ENCODE assay signal across 9 cellular contexts in genomic region chr12:123270380-123271181, GRCh38. TPM values are rescaled to one million over a fixed set of nuclear protein-coding genes. Genes with fewer than 3 reads are reported as not detected.
DNase-seq lines count a peak whose midpoint lies in the region; ATAC-seq, FAIRE-seq and TF ChIP-seq lines count a peak whose summit lies in the region.
"Had no signal": no experiment of that assay in that cellular context is flagged by ENCODE, and none has a peak within 500 bp of the region (broad histone marks: within the 10 kb centered on the region; RNA-seq: fewer than 3 reads in every experiment).

No MANE protein-coding gene starts in this region.

- peak overlapping the region; percentile 44 for H3K9ac ChIP-seq in SU-DHL-6 (ENCODE audit: low read length)
- H3K9ac ChIP-seq in endothelial cell of umbilical vein (replicated peaks; ENCODE audit: extremely low read depth, insufficient read depth, low read length) = peak overlapping the region; percentile 93

- H3K79me2 ChIP-seq in SU-DHL-6 (ENCODE audit: insufficient read depth, low read length) (no peaks in the 10 kb centered on the region), endothelial cell of umbilical vein (ENCODE audit: control insufficient read depth, insufficient read depth, low read length) (peaks cover 50% of the 10 kb centered on the region)

- peaks cover 26% of the 10 kb centered on the region for H3K4me1 ChIP-seq in endothelial cell of umbilical vein (ENCODE audit: control insufficient read depth, extremely low read depth, insufficient read depth, low read length)
- peaks cover 0 to 36% of the 10 kb centered on the region in 2 donors for H3K4me1 ChIP-seq in muscle layer of duodenum (ENCODE audit: control insufficient read depth in 1 of 2, insufficient read depth in 2 of 2, low read length in 2 of 2)

- peak; percentile 12 for ATAC-seq in HG02678 (IDR thresholded peaks at IDR 0.05; ENCODE audit: unreplicated experiment)

- H3K9me3 ChIP-seq in SU-DHL-6 (ENCODE audit: insufficient read depth, low read length) = no peaks in the 10 kb centered on the region
- H3K9me3 ChIP-seq in endothelial cell of umbilical vein (replicated peaks; ENCODE audit: control insufficient read depth, insufficient read depth, low read length) = no peaks in the 10 kb centered on the region
- H3K9me3 ChIP-seq in muscle layer of duodenum (ENCODE audit: control insufficient read depth in 1 of 2, low read length in 2 of 2) = no peaks in the 10 kb centered on the region

- no peak for FAIRE-seq in endothelial cell of umbilical vein (lab: Jason Lieb, UNC)
- FAIRE-seq: G401.6 had no signal

- peak overlapping the region; percentile 55 for H3K4me2 ChIP-seq in SU-DHL-6 (ENCODE audit: low read depth, low read length, poor library complexity, severe bottlenecking)
- peak overlapping the region; percentile 96 for H3K4me2 ChIP-seq in endothelial cell of umbilical vein (ENCODE audit: insufficient read depth, low read length)

- POLR2A ChIA-PET in endothelial cell of umbilical vein (lab: Charles Lee) = interaction anchor here (1.3 kb wide), 1 partner anchor 37 kb away, joined by 3 read pairs; the partner anchor contains the start of genes MPHOSPH9 and MTRFR

- no TSS peak for BruUV-seq in endothelial cell of umbilical vein (replicated peaks; lab: Mats Ljungman, UMichigan)

- no peak for TF ChIP-seq CTCF in SU-DHL-6 (IDR thresholded peaks at IDR 0.05; ENCODE audit: insufficient read depth, low read length, poor library complexity, severe bottlenecking)
- no peak for TF ChIP-seq CTCF in endothelial cell of umbilical vein (IDR thresholded peaks at IDR 0.05; ENCODE audit: extremely low read depth in 1 of 2, insufficient read depth in 1 of 2, low read depth in 1 of 2, low read length in 2 of 2)

- H3K27me3 ChIP-seq in SU-DHL-6 (ENCODE audit: low read length) (no peaks in the 10 kb centered on the region), endothelial cell of umbilical vein (ENCODE audit: control insufficient read depth in 2 of 2, insufficient read depth in 2 of 2, low read length in 2 of 2) (no peaks in the 10 kb centered on the region), muscle layer of duodenum (ENCODE audit: low read depth, low read length) (no peaks in the 10 kb centered on the region)

- no peaks in the 10 kb centered on the region for H3K9me1 ChIP-seq in endothelial cell of umbilical vein (replicated peaks; ENCODE audit: control insufficient read depth, extremely low read depth, insufficient read depth, low read length)

- DNase-seq in NCI-H1417 (lab: John Stamatoyannopoulos, UW) = peak in 2 of 3 experiments; percentile 76 to 78
- no peak for DNase-seq in NCI-H1417 treated with DMSO at 0.1 percent for 48 hours (lab: John Stamatoyannopoulos, UW)
- DNase-seq in endothelial cell of umbilical vein (ENCODE audit: low read depth, low spot score) = no peak
- DNase-seq in NCI-H2029 (lab: John Stamatoyannopoulos, UW) = no peak
- DNase-seq in 8988T = no peak

- H3K9me2 ChIP-seq in SU-DHL-6 (replicated peaks; ENCODE audit: insufficient read depth, low read length) = no peaks in the 10 kb centered on the region

- H3K4me3 ChIP-seq in SU-DHL-6 (ENCODE audit: insufficient read depth, low read length, poor library complexity, severe bottlenecking) (peak overlapping the region; percentile 44), endothelial cell of umbilical vein (replicated peaks in 1 of 3; ENCODE audit: insufficient read depth in 1 of 3, low read depth in 1 of 3, low read length in 3 of 3) (peak overlapping the region; percentile 32 to 90 (median 87)), muscle layer of duodenum (ENCODE audit: low read depth in 1 of 2, low read length in 2 of 2) (peak overlapping the region; percentile 68 to 81)

- H4K20me1 ChIP-seq in SU-DHL-6 (ENCODE audit: low read depth, low read length) = no peaks in the 10 kb centered on the region
- no peaks in the 10 kb centered on the region for H4K20me1 ChIP-seq in endothelial cell of umbilical vein (replicated peaks; ENCODE audit: control insufficient read depth, extremely low read depth, insufficient read depth, low read length)

- H3K27ac ChIP-seq in SU-DHL-6 (ENCODE audit: low read depth, low read length) (no peak overlapping the region), endothelial cell of umbilical vein (ENCODE audit: insufficient read depth, low read depth, low read length) (peak overlapping the region; percentile 83), muscle layer of duodenum (ENCODE audit: low read length) (peak overlapping the region; percentile 69)

- 0 out of 2 replicates have a peak, but pooled peaks cover 4% of the 10 kb centered on the region for H3F3A ChIP-seq in SU-DHL-6 (ENCODE audit: insufficient read depth)

- H2AFZ ChIP-seq in SU-DHL-6 (ENCODE audit: low read depth, low read length, severe bottlenecking) (peak overlapping the region; percentile 65), endothelial cell of umbilical vein (ENCODE audit: low read depth, low read length) (no peak overlapping the region)

- TF ChIP-seq POLR2A in endothelial cell of umbilical vein (IDR thresholded peaks at IDR 0.05; ENCODE audit: low read depth, low read length) = peak; percentile 28

- H3K36me3 ChIP-seq in SU-DHL-6 (ENCODE audit: low read length) (no peaks in the 10 kb centered on the region), endothelial cell of umbilical vein (ENCODE audit: control insufficient read depth in 2 of 2, extremely low read depth in 1 of 2, insufficient read depth in 2 of 2, low read length in 2 of 2) (peaks cover 0 to 14% of the 10 kb centered on the region in 2 experiments), muscle layer of duodenum (ENCODE audit: control insufficient read depth in 1 of 2, insufficient read depth in 2 of 2, low read length in 2 of 2) (peaks cover 0 to 19% of the 10 kb centered on the region in 2 donors)

- dilution Hi-C loops in endothelial cell of umbilical vein (cut with MboI; ENCODE audit: extremely low pct_ligation_motif_present, low sequenced_read_pairs) = no loop called here

- intact Hi-C loops in endothelial cell of umbilical vein (cut with micrococcal nuclease) = loop anchor here (1.0 to 2.0 kb wide), 2 partner anchors 94 to 331 kb away; partner anchors contain the start of gene SBNO1

- CTCF ChIA-PET in endothelial cell of umbilical vein (lab: Charles Lee) = interaction anchor here (1.3 to 1.7 kb wide), 4 partner anchors 95 to 348 kb away, joined by 5 to 13 read pairs (median 6); partner anchors contain the start of genes SBNO1 and TMED2

TF ChIP-seq in endothelial cell of umbilical vein, 7 proteins besides CTCF, POLR2A, EP300 and RAD21:
- TF ChIP-seq EZH2 (IDR thresholded peaks at IDR 0.05; ENCODE audit: borderline replicate concordance, low read depth, low read length, severe bottlenecking) = no peak
- peak; percentile 46 for TF ChIP-seq POLR2AphosphoS5 (IDR thresholded peaks at IDR 0.05; ENCODE audit: insufficient read depth, low read depth, low read length)

RNA-seq across cellular contexts. Expression of gene CDK2AP1, which starts 1.1 kb away (rescaled TPM):
- total RNA-seq in endothelial cell of umbilical vein = 320 and 329 TPM in 2 replicates
- 259 and 345 TPM in 2 replicates for polyA plus RNA-seq in endothelial cell of umbilical vein
- 366 and 382 TPM in 2 replicates for polyA plus RNA-seq in endothelial cell of umbilical vein (2011; cell fraction: cytosol; rRNA removed)
- polyA plus RNA-seq in endothelial cell of umbilical vein (2011; cell fraction: nucleus; rRNA removed) = 97.3 and 133 TPM in 2 replicates
- polyA plus RNA-seq in endothelial cell of umbilical vein (2012) = 264 and 304 TPM in 2 replicates
- polyA minus RNA-seq in endothelial cell of umbilical vein = 187 and 217 TPM in 2 replicates
- 51.3 TPM for polyA minus RNA-seq in endothelial cell of umbilical vein (2011; cell fraction: cytosol; rRNA and poly(A)+ RNA removed)
- polyA minus RNA-seq in endothelial cell of umbilical vein (2011; cell fraction: nucleus; rRNA and poly(A)+ RNA removed) = 29.2 and 41.5 TPM in 2 replicates

RNA-seq across cellular contexts. Expression of gene MTRFR, which starts 37.3 kb away (rescaled TPM):
- 12.0 and 14.4 TPM in 2 replicates for total RNA-seq in endothelial cell of umbilical vein
- 8.8 and 9.1 TPM in 2 replicates for polyA plus RNA-seq in endothelial cell of umbilical vein
- polyA plus RNA-seq in endothelial cell of umbilical vein (2011; cell fraction: cytosol; rRNA removed) = 7.7 and 8.5 TPM in 2 replicates
- polyA plus RNA-seq in endothelial cell of umbilical vein (2011; cell fraction: nucleus; rRNA removed) = 3.2 and 4.0 TPM in 2 replicates
- 13.0 and 14.9 TPM in 2 replicates for polyA plus RNA-seq in endothelial cell of umbilical vein (2012)
- polyA minus RNA-seq in endothelial cell of umbilical vein = 10.3 and 11.9 TPM in 2 replicates
- 16.6 TPM for polyA minus RNA-seq in endothelial cell of umbilical vein (2011; cell fraction: cytosol; rRNA and poly(A)+ RNA removed)
- polyA minus RNA-seq in endothelial cell of umbilical vein (2011; cell fraction: nucleus; rRNA and poly(A)+ RNA removed) = 5.5 and 6.2 TPM in 2 replicates

RNA-seq across cellular contexts. Expression of gene MPHOSPH9, which starts 37.6 kb away (rescaled TPM):
- 42.4 and 55.6 TPM in 2 replicates for total RNA-seq in endothelial cell of umbilical vein
- 6.4 and 7.8 TPM in 2 replicates for polyA plus RNA-seq in endothelial cell of umbilical vein
- polyA plus RNA-seq in endothelial cell of umbilical vein (2011; cell fraction: cytosol; rRNA removed) = 10.8 and 12.0 TPM in 2 replicates
- polyA plus RNA-seq in endothelial cell of umbilical vein (2011; cell fraction: nucleus; rRNA removed) = 35.5 and 53.6 TPM in 2 replicates
- 15.3 and 21.6 TPM in 2 replicates for polyA plus RNA-seq in endothelial cell of umbilical vein (2012)
- 25.0 and 26.8 TPM in 2 replicates for polyA minus RNA-seq in endothelial cell of umbilical vein
- polyA minus RNA-seq in endothelial cell of umbilical vein (2011; cell fraction: cytosol; rRNA and poly(A)+ RNA removed) = 37.2 TPM
- polyA minus RNA-seq in endothelial cell of umbilical vein (2011; cell fraction: nucleus; rRNA and poly(A)+ RNA removed) = 40.3 and 71.6 TPM in 2 replicates

Comparison
In these comparisons a context has a peak if more than half of its experiments do, and no peak if none do; other contexts are left out.
1. DNase-seq: peak in NCI-H1417 (2 of 3); none in NCI-H1417 treated with DMSO at 0.1 percent for 48 hours (single experiment), endothelial cell of umbilical vein (single experiment), NCI-H2029 (single experiment) and 8988T (single experiment).
2. Peak in every context shown above with its lines, with median percentiles within 50 percentile points of each other: H3K4me3 ChIP-seq.